8 cellular contexts compared by ENCODE assay signal in genomic region chr6:124961784-124962611, GRCh38. TPM values are rescaled to one million over a fixed set of nuclear protein-coding genes. Genes with fewer than 3 reads are reported as not detected.
A peak's percentile ranks its signal among the peaks of the same experiment; 100 is the strongest.
DNase-seq lines count a peak whose midpoint lies in the region; ATAC-seq, FAIRE-seq and TF ChIP-seq lines count a peak whose summit lies in the region.

Gene RNF217, plus strand, starts transcription at chr6:124962437. Its CDS starts 108 bp downstream, at chr6:124962545.

- H3K9me3 ChIP-seq in SK-N-SH (no peaks in the 10 kb centered on the region), ectodermal cell (ENCODE audit: control insufficient read depth, low read length) (no peaks in the 10 kb centered on the region), HepG2 (ENCODE audit: low read length) (no peaks in the 10 kb centered on the region)

- peaks cover 0 to 2% of the 10 kb centered on the region in 2 donors for H3K9me3 Mint-ChIP-seq in stimulated activated naive B cell treated with anti-CD40 and anti-IgM and Interleukin-4, amounts not matched to agents 10 μg/mL and 1 μg/mL and 100 μg/mL, for 72 hours

- peaks cover 14% of the 10 kb centered on the region for H3K27me3 ChIP-seq in SK-N-SH (ENCODE audit: insufficient read depth)
- H3K27me3 ChIP-seq in ectodermal cell (ENCODE audit: control insufficient read depth, insufficient read depth, low read length, poor library complexity, severe bottlenecking): peaks cover 15% of the 10 kb centered on the region
- H3K27me3 ChIP-seq in HepG2 (ENCODE audit: control insufficient read depth in 1 of 2, insufficient read depth in 2 of 2, low read length in 2 of 2): peaks cover 0 to 12% of the 10 kb centered on the region in 2 experiments; a peak in 2 of 5 replicates

- WGBS in SK-N-SH (ENCODE audit: low lambda C conversion rate): 1% methylated on average over 7 of the region's 99 CpGs
- 0% methylated on average over 99 of the region's 99 CpGs for WGBS in ectodermal cell, 2 experiments
- 9% methylated on average over 5 of the region's 99 CpGs for WGBS in HepG2 (ENCODE audit: low lambda C conversion rate)

- peak within 1 kb of the TSS; percentile 70 for H3K27ac Mint-ChIP-seq in stimulated activated naive B cell treated with anti-CD40 and anti-IgM and Interleukin-4, amounts not matched to agents 10 μg/mL and 1 μg/mL and 100 μg/mL, for 72 hours

- no peaks in the 10 kb centered on the region for H3K9me2 ChIP-seq in SK-N-SH

- TF ChIP-seq POLR2A in HepG2 (IDR thresholded peaks at IDR 0.05; ENCODE audit: insufficient read depth in 1 of 2, low read depth in 2 of 2, low read length in 2 of 2): no peak

- H3K4me3 Mint-ChIP-seq in stimulated activated naive B cell treated with anti-CD40 and anti-IgM and Interleukin-4, amounts not matched to agents 10 μg/mL and 1 μg/mL and 100 μg/mL, for 72 hours: peak within 1 kb of the TSS; percentile 76 to 83

- H3K4me2 ChIP-seq in SK-N-SH: peak within 1 kb of the TSS; percentile 78
- peak within 1 kb of the TSS; percentile 60 for H3K4me2 ChIP-seq in HepG2 (ENCODE audit: low read depth, low read length)

- H4K20me1 ChIP-seq in SK-N-SH (ENCODE audit: insufficient read depth): no peaks in the 10 kb centered on the region
- no peaks in the 10 kb centered on the region; the same call in 1 of the 2 replicates for H4K20me1 ChIP-seq in HepG2 (ENCODE audit: insufficient read depth, low read length)

- H3K79me2 ChIP-seq in SK-N-SH (ENCODE audit: insufficient read depth) (no peaks in the 10 kb centered on the region), HepG2 (ENCODE audit: insufficient read depth, low read length) (no peaks in the 10 kb centered on the region)

- BruUV-seq in HepG2 (replicated peaks; lab: Mats Ljungman, UMichigan): no TSS peak

- TF ChIP-seq CTCF in SK-N-SH (IDR thresholded peaks at IDR 0.05) (no peak), HepG2 (CRISPR knock-in tag; IDR thresholded peaks at IDR 0.05) (no peak)

- H3K4me1 ChIP-seq in SK-N-SH (ENCODE audit: control insufficient read depth in 1 of 2, insufficient read depth in 2 of 2, low read depth in 1 of 2, low read length in 1 of 2) (no peaks in the 10 kb centered on the region; a peak in 1 of 4 replicates), ectodermal cell (ENCODE audit: control insufficient read depth, insufficient read depth, low read length) (peaks cover 22% of the 10 kb centered on the region), HepG2 (ENCODE audit: insufficient read depth, low read length) (peaks cover 16% of the 10 kb centered on the region)

- peaks cover 1 to 3% of the 10 kb centered on the region in 2 donors for H3K36me3 Mint-ChIP-seq in stimulated activated naive B cell treated with anti-CD40 and anti-IgM and Interleukin-4, amounts not matched to agents 10 μg/mL and 1 μg/mL and 100 μg/mL, for 72 hours

- in situ Hi-C loops in G401 (cut with HindIII; ENCODE audit: low sequenced_read_pairs) (no loop called here), HepG2 (cut with HindIII; ENCODE audit: extremely low pct_ligation_motif_present, low pct_unique_long_range_greater_than_20kb) (no loop called here)

- peak within 1 kb of the TSS; percentile 34; the same call in 1 of the 2 replicates for H3K9ac ChIP-seq in SK-N-SH
- H3K9ac ChIP-seq in HepG2 (ENCODE audit: insufficient read depth, low read depth, low read length): peak within 1 kb of the TSS; percentile 48

- no peaks in the 10 kb centered on the region for H3F3A ChIP-seq in SK-N-SH (replicated peaks; ENCODE audit: insufficient read depth)

- H3K4me3 ChIP-seq in SK-N-SH (ENCODE audit: low read depth in 2 of 2, low read length in 1 of 2) (peak within 1 kb of the TSS; percentile 34 to 58; a peak in 3 of 4 replicates), ectodermal cell (ENCODE audit: insufficient read depth, low read depth, low read length) (peak within 1 kb of the TSS; percentile 85), HepG2 (replicated peaks in 1 of 3; ENCODE audit: insufficient read depth in 1 of 3, low read depth in 2 of 3, low read length in 3 of 3) (peak within 1 kb of the TSS; percentile 42 to 70 (median 63))

- no peak for TF ChIP-seq RAD21 in SK-N-SH (IDR thresholded peaks at IDR 0.05; ENCODE audit: low read length)
- no peak for TF ChIP-seq RAD21 in HepG2 (CRISPR knock-in tag; IDR thresholded peaks at IDR 0.05)

- H3K36me3 ChIP-seq in SK-N-SH (replicated peaks in 1 of 2; ENCODE audit: control insufficient read depth in 1 of 2, insufficient read depth in 2 of 2, low read length in 1 of 2) (no peaks in the 10 kb centered on the region), ectodermal cell (ENCODE audit: control insufficient read depth, insufficient read depth, low read length) (no peaks in the 10 kb centered on the region), HepG2 (replicated peaks in 1 of 2; ENCODE audit: control insufficient read depth in 1 of 2, insufficient read depth in 2 of 2, low read length in 2 of 2) (no peaks in the 10 kb centered on the region)

- intact Hi-C loops in HepG2 (cut with micrococcal nuclease; ENCODE audit: unreplicated experiment): loop anchor here (5.0 to 10.0 kb wide), 3 partner anchors 123 to 190 kb away; partner anchors contain the start of gene TPD52L1

- ATAC-seq in HG02759 (IDR thresholded peaks at IDR 0.05; ENCODE audit: unreplicated experiment): peak; percentile 44
- ATAC-seq in HepG2: peak; percentile 79
- peak; percentile 62 to 63 for ATAC-seq in stimulated activated naive B cell treated with anti-CD40 and anti-IgM and Interleukin-4, amounts not matched to agents 10 μg/mL and 1 μg/mL and 100 μg/mL, for 72 hours (replicated peaks)
- ATAC-seq in GM18502 (IDR thresholded peaks at IDR 0.05; ENCODE audit: poor library complexity, unreplicated experiment): no peak

- H3K27ac ChIP-seq in SK-N-SH (ENCODE audit: low read depth in 2 of 2, low read length in 1 of 2): peak within 1 kb of the TSS in 1 of 2 experiments; percentile 4; a peak in 1 of 4 replicates
- no peak within 1 kb of the TSS for H3K27ac ChIP-seq in ectodermal cell (ENCODE audit: insufficient read depth, low read depth, low read length, poor library complexity, severe bottlenecking)
- no peak within 1 kb of the TSS for H3K27ac ChIP-seq in HepG2 (ENCODE audit: extremely low read length, insufficient read depth, low read length)

- DNase-seq in G401 (ENCODE audit: low spot score) (peak; percentile 77), SK-N-SH (peak; percentile 34), HepG2 (ENCODE audit: low spot score) (no peak), NCI-H1436 treated with DMSO at 0.1 percent for 48 hours (lab: John Stamatoyannopoulos, UW) (no peak)
- DNase-seq in stimulated activated naive B cell treated with anti-CD40 and anti-IgM and Interleukin-4, amounts not matched to agents 10 μg/mL and 1 μg/mL and 100 μg/mL, for 72 hours: no peak

- H2AFZ ChIP-seq in SK-N-SH (ENCODE audit: low read depth) (no peak within 1 kb of the TSS; the same call in 1 of the 2 replicates), HepG2 (ENCODE audit: low read length) (no peak within 1 kb of the TSS)

- TF ChIP-seq EP300 in SK-N-SH (IDR thresholded peaks at IDR 0.05; ENCODE audit: borderline replicate concordance in 1 of 2, low read depth in 1 of 2, low read length in 1 of 2) (no peak), HepG2 (IDR thresholded peaks at IDR 0.05; ENCODE audit: low read depth in 2 of 2, low read length in 2 of 2) (no peak), HepG2 (CRISPR knock-in tag; IDR thresholded peaks at IDR 0.05; ENCODE audit: borderline replicate concordance) (no peak)

- H3K4me1 Mint-ChIP-seq in stimulated activated naive B cell treated with anti-CD40 and anti-IgM and Interleukin-4, amounts not matched to agents 10 μg/mL and 1 μg/mL and 100 μg/mL, for 72 hours: peaks cover 10 to 19% of the 10 kb centered on the region in 2 donors

- no peak for FAIRE-seq in HepG2 (lab: Jason Lieb, UNC)

- CTCF ChIA-PET in SK-N-SH (lab: Yijun Ruan, JAX): no interaction called here
- CTCF ChIA-PET in HepG2 (lab: Yijun Ruan, JAX; ENCODE audit: low intra/inter-chr PET ratio, low total read pairs): no interaction called here

- peaks cover 48 to 50% of the 10 kb centered on the region in 2 donors for H3K27me3 Mint-ChIP-seq in stimulated activated naive B cell treated with anti-CD40 and anti-IgM and Interleukin-4, amounts not matched to agents 10 μg/mL and 1 μg/mL and 100 μg/mL, for 72 hours

- POLR2A ChIA-PET in SK-N-SH (lab: Yijun Ruan, JAX): no interaction called here
- POLR2A ChIA-PET in HepG2 (lab: Yijun Ruan, JAX): no interaction called here

TF ChIP-seq in SK-N-SH, 30 proteins besides CTCF, POLR2A, EP300 and RAD21 (continues in another document):
- TF ChIP-seq JUND (IDR thresholded peaks at IDR 0.05) (no peak), TCF12 (IDR thresholded peaks at IDR 0.05) (no peak)

RNA-seq across cellular contexts. Expression of gene RNF217, which starts in this region (rescaled TPM):
- total RNA-seq in G401 (2014; rRNA removed; shearing (Covaris generic)): 8.2 and 22.8 TPM in 2 replicates
- polyA plus RNA-seq in SK-N-SH (2012; rRNA removed) (0.28 and 0.32 TPM in 2 replicates), HepG2 (2011; rRNA removed) (1.9 and 2.4 TPM in 2 replicates)
- 0.24 and 0.32 TPM in 2 replicates for polyA plus RNA-seq in SK-N-SH (2012; cell fraction: cytosol; rRNA removed)
- polyA plus RNA-seq in SK-N-SH (2012; cell fraction: nucleus; rRNA removed): 0.97 and 2.0 TPM in 2 replicates
- 13.3 TPM for polyA plus RNA-seq in ectodermal cell (2013, experiment 1 of 4)
- polyA plus RNA-seq in ectodermal cell (2013, experiment 2 of 4): 12.0 TPM
- polyA plus RNA-seq in ectodermal cell (2013, experiment 3 of 4): 10.8 TPM
- 10.6 TPM for polyA plus RNA-seq in ectodermal cell (2013, experiment 4 of 4)
- 1.2 and 2.2 TPM in 2 replicates for total RNA-seq in HepG2 (2016; rRNA removed; fragmentation: Illumina TruSeq; extraction: Trizol)
- total RNA-seq in HepG2 (2016; cell fraction: cytosol; rRNA removed; fragmentation: Illumina TruSeq; extraction: Trizol; ENCODE audit: low read depth): 1.1 TPM in 2 replicates
- total RNA-seq in HepG2 (2016; cell fraction: insoluble cytoplasmic fraction; rRNA removed; fragmentation: Illumina TruSeq; extraction: Trizol): 2.3 and 3.0 TPM in 2 replicates
- total RNA-seq in HepG2 (2016; cell fraction: membrane; rRNA removed; fragmentation: Illumina TruSeq; extraction: Trizol): 1.4 TPM in 2 replicates
- total RNA-seq in HepG2 (2016; cell fraction: nucleus; rRNA removed; fragmentation: Illumina TruSeq; extraction: Trizol): 2.8 and 3.1 TPM in 2 replicates
- 0.67 and 0.81 TPM in 2 replicates for polyA plus RNA-seq in HepG2 (2011; cell fraction: cytosol; rRNA removed)
- polyA plus RNA-seq in HepG2 (2011; cell fraction: nucleus; rRNA removed): 9.2 and 10.0 TPM in 2 replicates
- polyA plus RNA-seq in HepG2 (2012): 1.4 and 1.6 TPM in 2 replicates
- 0.18 and 0.36 TPM in 2 replicates for polyA plus RNA-seq in HepG2 (2016; cell fraction: cytosol; fragmentation: Illumina TruSeq; extraction: Trizol; ENCODE audit: low read depth)
- polyA plus RNA-seq in HepG2 (2016; cell fraction: insoluble cytoplasmic fraction; fragmentation: Illumina TruSeq; extraction: Trizol; ENCODE audit: low read depth): 0.72 and 0.83 TPM in 2 replicates
- 0.69 and 0.73 TPM in 2 replicates for polyA plus RNA-seq in HepG2 (2016; cell fraction: membrane; fragmentation: Illumina TruSeq; extraction: Trizol; ENCODE audit: low read depth)
- 3.2 and 4.7 TPM in 2 replicates for polyA plus RNA-seq in HepG2 (2016; cell fraction: nucleus; fragmentation: Illumina TruSeq; extraction: Trizol; ENCODE audit: insufficient read depth, low read depth)
- 2.2 and 14.0 TPM in 2 replicates for polyA minus RNA-seq in HepG2 (2011; rRNA and poly(A)+ RNA removed; ENCODE audit: low replicate concordance)
- polyA minus RNA-seq in HepG2 (2011; cell fraction: cytosol; rRNA and poly(A)+ RNA removed): 1.5 and 7.3 TPM in 2 replicates
- 9.5 and 10.7 TPM in 2 replicates for polyA minus RNA-seq in HepG2 (2011; cell fraction: nucleus; rRNA and poly(A)+ RNA removed)

Comparison
In these comparisons a context has a peak if more than half of its experiments do, and no peak if none do; other contexts are left out.
1. DNase-seq: peak in G401 (single experiment) and SK-N-SH (single experiment); none in HepG2 (single experiment), stimulated activated naive B cell treated with anti-CD40 and anti-IgM and Interleukin-4, amounts not matched to agents 10 μg/mL and 1 μg/mL and 100 μg/mL, for 72 hours (single experiment) and NCI-H1436 treated with DMSO at 0.1 percent for 48 hours (single experiment).
2. Peak in every context shown above with its lines, with median percentiles within 50 percentile points of each other: H3K4me3 ChIP-seq.